Comparison of ENCODE assay signal across 18 cellular contexts in genomic region chr2:16729901-16730300, GRCh38.
"Had no signal": no experiment of that assay in that cellular context is flagged by ENCODE, and none has a peak within 500 bp of the region (broad histone marks: within the 10 kb centered on the region; RNA-seq: fewer than 3 reads in every experiment).

No MANE protein-coding gene starts in this region.

- H3K36me3 Mint-ChIP-seq: natural killer cell treated with Interleukin-12 subunit alpha and Interleukin-12 subunit beta and Interleukin-15 and Interleukin-18, amount 100 ng/mL, for 72 hours had no signal

- H3K36me3 ChIP-seq: heart right ventricle, right atrium auricular region, sigmoid colon, stomach, thoracic aorta, transverse colon had no signal

- H3K4me3 ChIP-seq: dorsolateral prefrontal cortex, heart right ventricle, right atrium auricular region, sigmoid colon, skin epidermis, stomach, thoracic aorta, transverse colon had no signal

- H3K9me3 Mint-ChIP-seq: natural killer cell treated with Interleukin-12 subunit alpha and Interleukin-12 subunit beta and Interleukin-15 and Interleukin-18, amount 100 ng/mL, for 72 hours had no signal

- H3K27ac ChIP-seq: heart right ventricle, right atrium auricular region, sigmoid colon, skin epidermis, stomach, thoracic aorta, transverse colon had no signal

- H3K9me3 ChIP-seq: heart right ventricle, right atrium auricular region, sigmoid colon, stomach, thoracic aorta, transverse colon had no signal

- DNase-seq: cortex of kidney; dorsolateral prefrontal cortex; effector memory CD4-positive, alpha-beta T cell; heart right ventricle; kidney glomerular epithelial cell; mammary epithelial cell; midbrain; sigmoid colon; stimulated activated CD4-positive, alpha-beta T cell treated with anti-CD3 and anti-CD28 coated beads, Interleukin-2, amount 100 ng/mL, for 24 hours; stimulated activated CD4-positive, alpha-beta T cell treated with anti-CD3 and anti-CD28 coated beads, Interleukin-4, amount 100 ng/mL, for 4 hours; stimulated activated naive CD4-positive, alpha-beta T cell; stomach; substantia nigra; transverse colon had no signal

- H3K4me1 ChIP-seq: right atrium auricular region, sigmoid colon, transverse colon had no signal

- H3K27me3 ChIP-seq: right atrium auricular region, sigmoid colon, stomach, transverse colon had no signal
